Comparison of ENCODE assay signal across 1 cellular context in genomic region chr17:44555056-44555455, GRCh38.
TF ChIP-seq lines count a peak whose summit lies in the region.

No MANE protein-coding gene starts in this region.

TF ChIP-seq in IMR-90, 13 proteins besides CTCF, POLR2A, EP300 and RAD21:
- TF ChIP-seq FOS (IDR thresholded peaks at IDR 0.05; ENCODE audit: low read depth, low read length) (no peak), CEBPB (IDR thresholded peaks at IDR 0.05; ENCODE audit: low read depth, low read length) (no peak), CHD1 (IDR thresholded peaks at IDR 0.05; ENCODE audit: low read depth, low read length) (no peak), RCOR1 (IDR thresholded peaks at IDR 0.05; ENCODE audit: insufficient replicate concordance, low read length) (no peak), SMC3 (IDR thresholded peaks at IDR 0.05; ENCODE audit: low read depth, low read length) (no peak), USF2 (IDR thresholded peaks at IDR 0.05; ENCODE audit: low read depth, low read length) (no peak), RFX5 (IDR thresholded peaks at IDR 0.05; ENCODE audit: low read depth, low read length) (no peak), ELK1 (IDR thresholded peaks at IDR 0.05; ENCODE audit: borderline replicate concordance, low read depth, low read length) (no peak), MXI1 (IDR thresholded peaks at IDR 0.05; ENCODE audit: borderline replicate concordance, low read depth, low read length) (no peak), NFE2L2 (IDR thresholded peaks at IDR 0.05; ENCODE audit: low read depth, low read length) (no peak), MAFK (IDR thresholded peaks at IDR 0.05; ENCODE audit: low read depth, low read length) (no peak), MAZ (IDR thresholded peaks at IDR 0.05; ENCODE audit: borderline replicate concordance, low read depth, low read length) (no peak)
